8 cellular contexts compared by ENCODE assay signal in genomic region chr9:133782157-133783130, GRCh38. TPM values are rescaled to one million over a fixed set of nuclear protein-coding genes. Genes with fewer than 3 reads are reported as not detected.
DNase-seq lines count a peak whose midpoint lies in the region; ATAC-seq and TF ChIP-seq lines count a peak whose summit lies in the region.

No MANE protein-coding gene starts in this region.

- H3K27ac ChIP-seq in Panc1 (ENCODE audit: low read length) (no peak overlapping the region), osteoblast (ENCODE audit: low read depth, low read length) (no peak overlapping the region), thyroid gland (no peak overlapping the region)

- no peaks in the 10 kb centered on the region for H3K27me3 ChIP-seq in BJ (ENCODE audit: control insufficient read depth, insufficient read depth, low read length)
- no peaks in the 10 kb centered on the region for H3K27me3 ChIP-seq in Panc1 (ENCODE audit: control insufficient read depth, insufficient read depth, low read length)
- H3K27me3 ChIP-seq in osteoblast (ENCODE audit: insufficient read depth, low read length): no peaks in the 10 kb centered on the region
- no peaks in the 10 kb centered on the region for H3K27me3 ChIP-seq in thyroid gland

- DNase-seq in BJ (ENCODE audit: low read depth) (no peak), HCEC 1CT (peak; percentile 40), Panc1 (ENCODE audit: low read depth, low spot score) (peak; percentile 4), fibroblast of villous mesenchyme (ENCODE audit: low read depth) (peak; percentile 65), osteoblast (ENCODE audit: insufficient read length, low spot score, missing footprints) (peak; percentile 98), thyroid gland (peak; percentile 78 to 83), GOT3 (lab: John Stamatoyannopoulos, UW) (no peak)
- DNase-seq in activated T-helper 1 cell treated with anti-CD3 and anti-CD28 coated beads, Interleukin-2, amount 50 U/mL, for 16 hours (ENCODE audit: low read depth in 1 of 2, low spot score in 1 of 2): peak; percentile 20 to 45

- intact Hi-C loops in Panc1 (cut with micrococcal nuclease; ENCODE audit: unreplicated experiment): no loop called here
- intact Hi-C loops in thyroid gland (cut with DNase I): no loop called here

- H3K36me3 ChIP-seq in BJ (ENCODE audit: control insufficient read depth, insufficient read depth, low read length) (peaks cover 18% of the 10 kb centered on the region), Panc1 (ENCODE audit: control insufficient read depth, insufficient read depth, low read length) (no peaks in the 10 kb centered on the region), osteoblast (ENCODE audit: insufficient read depth, low read length) (peaks cover 24% of the 10 kb centered on the region), thyroid gland (no peaks in the 10 kb centered on the region)

- no peak overlapping the region for H2AFZ ChIP-seq in osteoblast (ENCODE audit: low read length)

- no TSS peak for BruUV-seq in Panc1 (replicated peaks; lab: Mats Ljungman, UMichigan)

- peaks cover 7% of the 10 kb centered on the region for H4K20me1 ChIP-seq in osteoblast (ENCODE audit: insufficient read depth, low read length)

- TF ChIP-seq CTCF in BJ (IDR thresholded peaks at IDR 0.05; ENCODE audit: insufficient read depth, low read depth, low read length): peak; percentile 92
- peak; percentile 86 for TF ChIP-seq CTCF in Panc1 (IDR thresholded peaks at IDR 0.05)
- peak; percentile 81 for TF ChIP-seq CTCF in fibroblast of villous mesenchyme (IDR thresholded peaks at IDR 0.05; ENCODE audit: insufficient read depth, low read depth, low read length)
- TF ChIP-seq CTCF in osteoblast (IDR thresholded peaks at IDR 0.05; ENCODE audit: extremely low read depth, low read depth, low read length): peak; percentile 87
- TF ChIP-seq CTCF in thyroid gland (IDR thresholded peaks at IDR 0.05): peak; percentile 28 to 86 (median 65)

- in situ Hi-C loops in Panc1 (cut with HindIII; ENCODE audit: low pct_unique_long_range_greater_than_20kb, low sequenced_read_pairs): no loop called here

- H3K4me2 ChIP-seq in osteoblast (ENCODE audit: insufficient read depth, low read length): no peak overlapping the region

- no peak for TF ChIP-seq POLR2A in thyroid gland (IDR thresholded peaks at IDR 0.05)

- POLR2A ChIA-PET in BJ (lab: Charles Lee): no interaction called here
- POLR2A ChIA-PET in Panc1 (lab: Charles Lee): no interaction called here

- ATAC-seq in Panc1: peak; percentile 87

- CTCF ChIA-PET in BJ (lab: Yijun Ruan, JAX): interaction anchor here (0.6 to 6.2 kb wide), 28 partner anchors 8 to 357 kb away, joined by 3 to 140 read pairs (median 4); partner anchors contain the start of genes VAV2 and WDR5
- CTCF ChIA-PET in Panc1 (lab: Charles Lee): interaction anchor here (0.6 to 1.9 kb wide), 7 partner anchors 23 to 383 kb away, joined by 3 to 16 read pairs (median 4); no protein-coding TSS in a partner anchor

- H3K79me2 ChIP-seq in osteoblast (ENCODE audit: insufficient read depth, low read length): no peaks in the 10 kb centered on the region

- 46 to 54% methylated on average over 12 to 16 of the region's 16 CpGs for WGBS in thyroid gland, 2 donors

- H3K4me1 ChIP-seq in Panc1 (ENCODE audit: control insufficient read depth, insufficient read depth, low read length) (no peaks in the 10 kb centered on the region), osteoblast (ENCODE audit: insufficient read depth, low read length) (no peaks in the 10 kb centered on the region), thyroid gland (peaks cover 10% of the 10 kb centered on the region in 2 donors)

- H3K9me3 ChIP-seq in Panc1 (ENCODE audit: control insufficient read depth, insufficient read depth, low read depth, low read length) (no peaks in the 10 kb centered on the region), osteoblast (ENCODE audit: low read depth, low read length) (no peaks in the 10 kb centered on the region), thyroid gland (no peaks in the 10 kb centered on the region)

- H3K4me3 ChIP-seq in BJ (ENCODE audit: low read depth, low read length): no peak overlapping the region
- no peak overlapping the region for H3K4me3 ChIP-seq in Panc1 (ENCODE audit: low read depth in 2 of 2, low read length in 2 of 2)
- H3K4me3 ChIP-seq in fibroblast of villous mesenchyme (ENCODE audit: low read depth, low read length): no peak overlapping the region
- H3K4me3 ChIP-seq in osteoblast (ENCODE audit: insufficient read depth, low read length): no peak overlapping the region
- H3K4me3 ChIP-seq in thyroid gland (replicated peaks in 1 of 3): no peak overlapping the region

RNA-seq across cellular contexts. Expression of gene SARDH, which starts 44.3 kb away (rescaled TPM):
- 0.12 and 0.53 TPM in 2 replicates for polyA plus RNA-seq in BJ (2011; rRNA removed)
- 0.19 and 0.46 TPM in 2 replicates for polyA minus RNA-seq in BJ (2011; rRNA and poly(A)+ RNA removed)
- total RNA-seq in Panc1 (2021; ENCODE audit: unreplicated experiment): 0.13 TPM
- polyA plus RNA-seq in Panc1 (2012; ENCODE audit: insufficient read length): 0.56 TPM
- total RNA-seq in fibroblast of villous mesenchyme: 5.5 and 6.0 TPM in 2 replicates
- 5.4 and 10.9 TPM in 2 replicates for total RNA-seq in osteoblast
- total RNA-seq in thyroid gland: 1 to 10 TPM in 3 of 4 donors, not detected in 1; 2.2 to 6.2 (median 3.3) TPM

Comparison
In these comparisons a context has a peak if more than half of its experiments do, and no peak if none do; other contexts are left out.
1. DNase-seq: peak in HCEC 1CT (single experiment), Panc1 (single experiment), activated T-helper 1 cell treated with anti-CD3 and anti-CD28 coated beads, Interleukin-2, amount 50 U/mL, for 16 hours (2 of 2), fibroblast of villous mesenchyme (single experiment), osteoblast (single experiment) and thyroid gland (2 of 2); none in BJ (single experiment) and GOT3 (single experiment).
2. Peak in every context shown above with its lines, with median percentiles within 50 percentile points of each other: CTCF ChIP-seq.